ENCODE assay signal across 8 cellular contexts in the genomic region with DNA sequence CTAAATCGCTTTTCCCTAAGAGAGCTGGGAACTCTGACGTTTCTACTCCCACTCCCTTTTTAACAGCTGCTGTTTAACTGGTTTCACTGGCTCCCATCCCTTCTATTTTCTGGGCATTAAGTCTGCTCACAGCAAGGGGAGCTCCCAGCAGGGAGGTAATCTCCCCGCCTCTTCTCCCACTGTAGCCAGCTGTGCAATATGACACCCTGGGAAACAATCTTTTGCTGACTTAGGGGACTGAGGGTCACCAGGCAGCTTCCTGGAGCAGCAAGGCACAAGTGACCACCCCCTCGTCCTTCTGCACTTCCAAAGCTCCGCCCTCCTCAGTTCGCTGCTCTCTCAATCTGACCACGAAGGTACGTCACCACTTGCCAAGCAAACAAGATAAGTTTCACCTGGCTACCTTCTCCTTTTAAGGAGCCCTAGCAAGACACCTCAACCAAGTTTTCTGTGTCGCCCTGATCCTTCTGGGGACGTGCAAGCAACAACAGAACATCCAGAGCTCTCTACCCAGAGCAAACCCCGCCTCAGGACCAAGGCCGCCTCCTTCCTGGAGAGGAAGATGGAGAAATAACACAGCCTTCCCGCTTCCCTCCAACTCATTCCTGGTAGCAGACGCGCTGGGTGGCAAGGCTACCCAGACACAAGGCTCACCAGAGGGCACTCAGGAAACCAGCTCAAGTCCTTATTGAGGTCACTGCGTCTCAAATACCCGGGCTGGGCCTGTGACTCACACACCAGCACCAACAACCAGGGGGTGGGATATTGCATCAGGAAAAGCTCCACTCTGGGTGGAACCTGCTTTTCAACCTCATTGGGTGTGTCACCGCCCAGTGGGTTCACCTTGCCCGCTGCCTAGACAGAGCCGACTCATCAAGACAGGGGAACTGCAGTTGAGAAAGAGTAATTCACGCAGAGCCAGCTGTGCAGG.
DNase-seq lines count a peak whose midpoint lies in the region; ATAC-seq and TF ChIP-seq lines count a peak whose summit lies in the region.

No MANE protein-coding gene starts in this region.

- H3K27me3 Mint-ChIP-seq in activated CD4-positive, alpha-beta T cell treated with anti-CD3 and anti-CD28 coated beads for 36 hours, result no peaks in the 10 kb centered on the region

- ATAC-seq in GM21737 (IDR thresholded peaks at IDR 0.05; ENCODE audit: unreplicated experiment), result peak; percentile 34
- peak; percentile 74 for ATAC-seq in activated CD4-positive, alpha-beta T cell treated with anti-CD3 and anti-CD28 coated beads for 36 hours
- ATAC-seq in HG03521 (IDR thresholded peaks at IDR 0.05; ENCODE audit: unreplicated experiment), result no peak

- H3K27ac Mint-ChIP-seq in activated CD4-positive, alpha-beta T cell treated with anti-CD3 and anti-CD28 coated beads for 36 hours, result peak overlapping the region; percentile 78

- H3K36me3 Mint-ChIP-seq in activated CD4-positive, alpha-beta T cell treated with anti-CD3 and anti-CD28 coated beads for 36 hours (ENCODE audit: low read depth), result peaks cover 17% of the 10 kb centered on the region

- H3K9ac ChIP-seq in liver (ENCODE audit: low read depth in 1 of 2, low read length in 2 of 2), result peak overlapping the region in 1 of 2 donors; percentile 37

- H3K27me3 ChIP-seq in liver (ENCODE audit: control insufficient read depth in 4 of 4, insufficient read depth in 4 of 4, low read length in 3 of 4), result no peaks in the 10 kb centered on the region

- no peaks in the 10 kb centered on the region for H3K9me3 ChIP-seq in liver (ENCODE audit: control insufficient read depth in 4 of 4, low read length in 3 of 4)

- 40% methylated on average over 21 of the region's 21 CpGs for WGBS in liver

- H3K4me1 Mint-ChIP-seq in activated CD4-positive, alpha-beta T cell treated with anti-CD3 and anti-CD28 coated beads for 36 hours, result peaks cover 91% of the 10 kb centered on the region

- intact Hi-C loops in activated CD4-positive, alpha-beta T cell treated with anti-CD3 and anti-CD28 coated beads for 36 hours (cut with DNase I, micrococcal nuclease), result no loop called here

- TF ChIP-seq CTCF in liver (IDR thresholded peaks at IDR 0.05; ENCODE audit: low read depth, low read length, missing input control), result no peak

- H3K36me3 ChIP-seq in liver (ENCODE audit: control insufficient read depth in 4 of 4, insufficient read depth in 3 of 4, low read depth in 1 of 4, low read length in 3 of 4), result no peaks in the 10 kb centered on the region

- peaks cover 26 to 50% (median 44%) of the 10 kb centered on the region in 4 donors for H3K4me1 ChIP-seq in liver (ENCODE audit: control insufficient read depth in 4 of 4, insufficient read depth in 4 of 4, low read length in 3 of 4)

- H3K4me3 Mint-ChIP-seq in activated CD4-positive, alpha-beta T cell treated with anti-CD3 and anti-CD28 coated beads for 36 hours, result no peak overlapping the region

- DNase-seq in AML-193 (lab: John Stamatoyannopoulos, UW) (peak; percentile 61 to 67), NCI-H2107 (lab: John Stamatoyannopoulos, UW) (peak; percentile 29), dermis blood vessel endothelial cell (peak; percentile 91)
- peak; percentile 85 for DNase-seq in activated CD4-positive, alpha-beta T cell treated with anti-CD3 and anti-CD28 coated beads for 36 hours
- DNase-seq in stimulated activated CD4-positive, alpha-beta T cell treated with anti-CD3 and anti-CD28 coated beads, TNF-alpha, amount 100 ng/mL, for 24 hours (ENCODE audit: low read depth in 3 of 3), result peak in 2 of 3 experiments; percentile 34 to 62

- H3K27ac ChIP-seq in liver (ENCODE audit: low read depth in 1 of 2, low read length in 2 of 2), result peak overlapping the region; percentile 81 to 84

- CTCF ChIA-PET in activated CD4-positive, alpha-beta T cell treated with anti-CD3 and anti-CD28 coated beads for 36 hours (lab: Charles Lee), result interaction anchor here (0.6 to 1.8 kb wide), 7 partner anchors 8 to 753 kb away, joined by 3 to 11 read pairs (median 4); no protein-coding TSS in a partner anchor

- peak in 1 of 2 donors; percentile 38 for TF ChIP-seq RAD21 in liver (IDR thresholded peaks at IDR 0.05)

- no peak overlapping the region for H3K4me3 ChIP-seq in liver (ENCODE audit: low read depth in 1 of 3, low read length in 3 of 3)

- POLR2A ChIA-PET in activated CD4-positive, alpha-beta T cell treated with anti-CD3 and anti-CD28 coated beads for 36 hours (lab: Charles Lee), result interaction anchor here (0.9 to 1.8 kb wide), 4 partner anchors 8 to 88 kb away, joined by 3 to 5 read pairs (median 3); no protein-coding TSS in a partner anchor

- no peaks in the 10 kb centered on the region for H3K9me3 Mint-ChIP-seq in activated CD4-positive, alpha-beta T cell treated with anti-CD3 and anti-CD28 coated beads for 36 hours (ENCODE audit: low read depth)

TF ChIP-seq in liver, 16 proteins besides CTCF, POLR2A, EP300 and RAD21:
- TF ChIP-seq, protein P1, sequence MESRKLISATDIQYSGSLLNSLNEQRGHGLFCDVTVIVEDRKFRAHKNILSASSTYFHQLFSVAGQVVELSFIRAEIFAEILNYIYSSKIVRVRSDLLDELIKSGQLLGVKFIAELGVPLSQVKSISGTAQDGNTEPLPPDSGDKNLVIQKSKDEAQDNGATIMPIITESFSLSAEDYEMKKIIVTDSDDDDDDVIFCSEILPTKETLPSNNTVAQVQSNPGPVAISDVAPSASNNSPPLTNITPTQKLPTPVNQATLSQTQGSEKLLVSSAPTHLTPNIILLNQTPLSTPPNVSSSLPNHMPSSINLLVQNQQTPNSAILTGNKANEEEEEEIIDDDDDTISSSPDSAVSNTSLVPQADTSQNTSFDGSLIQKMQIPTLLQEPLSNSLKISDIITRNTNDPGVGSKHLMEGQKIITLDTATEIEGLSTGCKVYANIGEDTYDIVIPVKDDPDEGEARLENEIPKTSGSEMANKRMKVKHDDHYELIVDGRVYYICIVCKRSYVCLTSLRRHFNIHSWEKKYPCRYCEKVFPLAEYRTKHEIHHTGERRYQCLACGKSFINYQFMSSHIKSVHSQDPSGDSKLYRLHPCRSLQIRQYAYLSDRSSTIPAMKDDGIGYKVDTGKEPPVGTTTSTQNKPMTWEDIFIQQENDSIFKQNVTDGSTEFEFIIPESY (IDR thresholded peaks at IDR 0.05), result no peak
- no peak for TF ChIP-seq GABPA (IDR thresholded peaks at IDR 0.05 in 1 of 2, conservative IDR thresholded peaks at IDR 0.05 in 1 of 2)
- TF ChIP-seq, protein P2, sequence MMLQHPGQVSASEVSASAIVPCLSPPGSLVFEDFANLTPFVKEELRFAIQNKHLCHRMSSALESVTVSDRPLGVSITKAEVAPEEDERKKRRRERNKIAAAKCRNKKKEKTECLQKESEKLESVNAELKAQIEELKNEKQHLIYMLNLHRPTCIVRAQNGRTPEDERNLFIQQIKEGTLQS (IDR thresholded peaks at IDR 0.05), result no peak
- peak; percentile 55 for TF ChIP-seq SP1 (IDR thresholded peaks at IDR 0.05)
- no peak for TF ChIP-seq FOXA2 (IDR thresholded peaks at IDR 0.05)
- peak in 1 of 2 donors; percentile 45 for TF ChIP-seq HNF4A (conservative IDR thresholded peaks at IDR 0.05)
- no peak for TF ChIP-seq HNF4G (IDR thresholded peaks at IDR 0.05)
- TF ChIP-seq, protein P3, sequence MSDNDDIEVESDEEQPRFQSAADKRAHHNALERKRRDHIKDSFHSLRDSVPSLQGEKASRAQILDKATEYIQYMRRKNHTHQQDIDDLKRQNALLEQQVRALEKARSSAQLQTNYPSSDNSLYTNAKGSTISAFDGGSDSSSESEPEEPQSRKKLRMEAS (IDR thresholded peaks at IDR 0.05), result no peak
- TF ChIP-seq YY1 (IDR thresholded peaks at IDR 0.05), result peak; percentile 26
- TF ChIP-seq, protein P4, sequence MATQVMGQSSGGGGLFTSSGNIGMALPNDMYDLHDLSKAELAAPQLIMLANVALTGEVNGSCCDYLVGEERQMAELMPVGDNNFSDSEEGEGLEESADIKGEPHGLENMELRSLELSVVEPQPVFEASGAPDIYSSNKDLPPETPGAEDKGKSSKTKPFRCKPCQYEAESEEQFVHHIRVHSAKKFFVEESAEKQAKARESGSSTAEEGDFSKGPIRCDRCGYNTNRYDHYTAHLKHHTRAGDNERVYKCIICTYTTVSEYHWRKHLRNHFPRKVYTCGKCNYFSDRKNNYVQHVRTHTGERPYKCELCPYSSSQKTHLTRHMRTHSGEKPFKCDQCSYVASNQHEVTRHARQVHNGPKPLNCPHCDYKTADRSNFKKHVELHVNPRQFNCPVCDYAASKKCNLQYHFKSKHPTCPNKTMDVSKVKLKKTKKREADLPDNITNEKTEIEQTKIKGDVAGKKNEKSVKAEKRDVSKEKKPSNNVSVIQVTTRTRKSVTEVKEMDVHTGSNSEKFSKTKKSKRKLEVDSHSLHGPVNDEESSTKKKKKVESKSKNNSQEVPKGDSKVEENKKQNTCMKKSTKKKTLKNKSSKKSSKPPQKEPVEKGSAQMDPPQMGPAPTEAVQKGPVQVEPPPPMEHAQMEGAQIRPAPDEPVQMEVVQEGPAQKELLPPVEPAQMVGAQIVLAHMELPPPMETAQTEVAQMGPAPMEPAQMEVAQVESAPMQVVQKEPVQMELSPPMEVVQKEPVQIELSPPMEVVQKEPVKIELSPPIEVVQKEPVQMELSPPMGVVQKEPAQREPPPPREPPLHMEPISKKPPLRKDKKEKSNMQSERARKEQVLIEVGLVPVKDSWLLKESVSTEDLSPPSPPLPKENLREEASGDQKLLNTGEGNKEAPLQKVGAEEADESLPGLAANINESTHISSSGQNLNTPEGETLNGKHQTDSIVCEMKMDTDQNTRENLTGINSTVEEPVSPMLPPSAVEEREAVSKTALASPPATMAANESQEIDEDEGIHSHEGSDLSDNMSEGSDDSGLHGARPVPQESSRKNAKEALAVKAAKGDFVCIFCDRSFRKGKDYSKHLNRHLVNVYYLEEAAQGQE (IDR thresholded peaks at IDR 0.05), result peak; percentile 37
- TF ChIP-seq NR2F2 (IDR thresholded peaks at IDR 0.05), result peak; percentile 76
- TF ChIP-seq EGR1 (IDR thresholded peaks at IDR 0.05; ENCODE audit: low read depth in 2 of 2), result no peak
- no peak for TF ChIP-seq TAF1 (conservative IDR thresholded peaks at IDR 0.05)
- TF ChIP-seq JUND (IDR thresholded peaks at IDR 0.05), result peak; percentile 22 to 51
- peak; percentile 47 to 61 for TF ChIP-seq RXRA (IDR thresholded peaks at IDR 0.05)
- TF ChIP-seq FOXA1 (IDR thresholded peaks at IDR 0.05), result no peak
TF ChIP-seq in liver: peak in this region for 7.

Comparison
In these comparisons a context has a peak if more than half of its experiments do, and no peak if none do; other contexts are left out.
1. DNase-seq: peak in every context shown above with its lines; median percentile 91 in dermis blood vessel endothelial cell; 85 in activated CD4-positive, alpha-beta T cell treated with anti-CD3 and anti-CD28 coated beads for 36 hours; 64 in AML-193; 48 in stimulated activated CD4-positive, alpha-beta T cell treated with anti-CD3 and anti-CD28 coated beads, TNF-alpha, amount 100 ng/mL, for 24 hours; 29 in NCI-H2107.